ENCODE assay signal across 1 cellular context in genomic region chr15:59279023-59279422, GRCh38.
TF ChIP-seq lines count a peak whose summit lies in the region.

No MANE protein-coding gene starts in this region.

TF ChIP-seq in HCT116, 20 proteins besides CTCF, POLR2A, EP300 and RAD21 (continued from another document):
- no peak for TF ChIP-seq REST (IDR thresholded peaks at IDR 0.05; ENCODE audit: low read depth)
TF ChIP-seq in HCT116: peak in this region for 0.
